In the genomic region with DNA sequence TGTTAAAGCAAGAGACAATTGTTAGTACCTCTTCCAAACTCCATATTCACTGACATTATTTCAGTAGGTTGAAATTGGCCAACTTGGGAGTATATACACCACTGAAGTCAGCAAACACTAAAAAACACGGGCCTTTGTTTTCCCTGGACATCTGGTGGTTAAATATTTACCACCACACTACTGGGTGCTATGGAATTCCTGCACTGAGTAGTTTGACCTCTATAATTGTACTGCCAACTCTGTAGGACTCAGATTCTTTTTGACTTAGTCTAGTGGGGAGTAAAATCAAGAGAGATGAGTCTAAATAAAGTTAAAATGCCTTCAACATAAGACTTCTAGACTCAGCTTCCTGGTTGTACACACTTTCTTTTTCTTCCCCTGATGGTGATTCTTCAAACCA, we compare ENCODE assay signal across 13 cellular contexts. TPM values are rescaled to one million over a fixed set of nuclear protein-coding genes. Genes with fewer than 3 reads are reported as not detected.
DNase-seq lines count a peak whose midpoint lies in the region; ATAC-seq lines count a peak whose summit lies in the region.
"Had no signal": no experiment of that assay in that cellular context is flagged by ENCODE, and none has a peak within 500 bp of the region (broad histone marks: within the 10 kb centered on the region; RNA-seq: fewer than 3 reads in every experiment).

No MANE protein-coding gene starts in this region.

- H3K27ac ChIP-seq in ACC112 (ENCODE audit: low read depth, low read length) = peak overlapping the region; percentile 24
- H3K27ac ChIP-seq: neutrophil, uterus had no signal

- DNase-seq in HS-5 (ENCODE audit: low read depth) (peak; percentile 48), amniotic epithelial cell (ENCODE audit: low read depth) (peak; percentile 59), left colon (no peak), activated T-cell treated with anti-CD3 and anti-CD28 coated beads for 4 hours (no peak), DMS79 treated with DMSO at 0.1 percent for 48 hours (lab: John Stamatoyannopoulos, UW) (no peak)
- no peak for DNase-seq in effector CD8-positive, alpha-beta T cell (lab: John Stamatoyannopoulos, UW)
- DNase-seq: activated effector memory CD4-positive, alpha-beta T cell treated with anti-CD3 and anti-CD28 coated beads, Interleukin-2, amount 50 U/mL, for 16 hours; foreskin melanocyte; kidney; uterus had no signal

- ATAC-seq in left colon (peak; percentile 89), GM21717 (IDR thresholded peaks at IDR 0.05; ENCODE audit: unreplicated experiment) (no peak)

- H3K36me3 ChIP-seq in ACC112 (ENCODE audit: insufficient read depth, low read length) = no peaks in the 10 kb centered on the region
- H3K36me3 ChIP-seq: neutrophil, uterus had no signal

- H3K4me1 ChIP-seq in ACC112 (ENCODE audit: control insufficient read depth, insufficient read depth, low read length, unreplicated experiment) = peaks cover 19% of the 10 kb centered on the region
- H3K4me1 ChIP-seq: uterus had no signal

- peak overlapping the region; percentile 72 for H2AFZ ChIP-seq in ACC112 (ENCODE audit: low read length, unreplicated experiment)

- H3K79me2 ChIP-seq in ACC112 (ENCODE audit: control insufficient read depth, insufficient read depth, low read length, unreplicated experiment) = no peaks in the 10 kb centered on the region

- intact Hi-C loops in left colon (cut with DNase I, micrococcal nuclease) = no loop called here

- no peak overlapping the region for H3K4me3 ChIP-seq in ACC112 (ENCODE audit: low read depth, low read length)
- H3K4me3 ChIP-seq: uterus had no signal

- H3K27me3 ChIP-seq in ACC112 (ENCODE audit: insufficient read depth, low read length) = no peaks in the 10 kb centered on the region
- H3K27me3 ChIP-seq: uterus had no signal

RNA-seq across cellular contexts. Expression of gene TES, which starts 41.3 kb away (rescaled TPM):
- total RNA-seq in left colon = 100 to 1,000 TPM in 1 of 2 donors, 10 to 100 TPM in 1; 72.8 to 119 TPM

Comparison
In these comparisons a context has a peak if more than half of its experiments do, and no peak if none do; other contexts are left out.
1. DNase-seq: peak in HS-5 (single experiment) and amniotic epithelial cell (single experiment); none in left colon (0 of 2), activated T-cell treated with anti-CD3 and anti-CD28 coated beads for 4 hours (single experiment), effector CD8-positive, alpha-beta T cell (single experiment) and DMS79 treated with DMSO at 0.1 percent for 48 hours (single experiment).